Comparison of ENCODE assay signal across 10 cellular contexts in the genomic region with DNA sequence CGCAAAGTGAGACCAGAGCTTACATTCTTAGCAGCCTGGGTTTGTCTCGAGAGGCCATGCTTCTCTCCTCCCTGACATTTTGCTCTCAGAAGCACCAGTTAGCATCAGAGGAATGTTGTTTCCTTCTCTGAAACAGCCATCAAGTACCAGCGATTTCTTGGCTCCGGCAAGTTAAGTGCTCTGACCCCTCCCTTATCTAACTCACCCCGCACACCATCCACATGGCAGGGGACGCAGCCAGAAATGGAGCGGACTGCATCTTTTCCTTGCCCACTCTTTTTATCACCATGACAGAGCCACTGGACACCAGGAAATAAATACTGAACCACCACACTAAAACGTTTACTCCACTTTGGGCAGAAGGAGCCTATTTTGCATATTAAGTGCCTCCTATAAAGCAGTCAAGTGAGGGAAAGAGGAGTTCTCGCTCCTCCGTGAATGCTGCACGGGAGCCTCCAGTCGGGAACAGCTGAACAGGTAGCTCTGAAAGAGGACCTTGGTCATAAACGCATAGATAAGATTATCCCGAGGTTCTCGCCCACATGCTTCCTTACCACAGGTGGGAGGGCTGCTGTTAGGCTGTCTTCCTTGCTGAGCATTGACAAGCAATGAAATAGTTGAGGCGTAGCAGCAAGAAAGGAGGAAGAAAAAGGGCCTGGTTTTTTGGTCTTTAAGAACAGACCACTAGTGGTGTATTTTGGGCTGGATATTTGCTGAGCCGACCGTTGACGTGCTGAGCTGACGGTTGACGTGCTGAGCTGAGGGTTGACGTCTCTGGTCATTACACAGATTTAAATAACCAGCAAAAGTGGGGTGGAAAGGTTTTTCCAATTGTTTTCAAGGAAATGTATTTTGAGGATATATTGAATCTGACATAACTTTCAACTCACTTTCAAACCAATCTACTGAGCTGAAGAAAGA.
A peak's percentile ranks its signal among the peaks of the same experiment; 100 is the strongest.
DNase-seq lines count a peak whose midpoint lies in the region; ATAC-seq and TF ChIP-seq lines count a peak whose summit lies in the region.
"Had no signal": no experiment of that assay in that cellular context is flagged by ENCODE, and none has a peak within 500 bp of the region (broad histone marks: within the 10 kb centered on the region; RNA-seq: fewer than 3 reads in every experiment).

No MANE protein-coding gene starts in this region.

- H3K4me3 ChIP-seq in HUES64 (ENCODE audit: low read length) (no peak overlapping the region), dorsolateral prefrontal cortex (peak overlapping the region in 5 of 59 donors; percentile 67 to 72 (median 69)), right lobe of liver (no peak overlapping the region)

- no peak overlapping the region for H3K9ac ChIP-seq in HUES64 (ENCODE audit: low read depth, low read length)

- no peak overlapping the region for H3K27ac Mint-ChIP-seq in stimulated activated effector memory CD8-positive, alpha-beta T cell treated with anti-CD3 and anti-CD28 coated beads, Interleukin-12 subunit alpha, Interleukin-12 subunit beta, amount 100 ng/mL, for 72 hours

- H3K27me3 ChIP-seq in HUES64 (ENCODE audit: insufficient read depth, low read length) (peaks cover 11% of the 10 kb centered on the region), dorsolateral prefrontal cortex (no peaks in the 10 kb centered on the region), right lobe of liver (no peaks in the 10 kb centered on the region)

- DNase-seq in dorsolateral prefrontal cortex, result no peak
- DNase-seq in right lobe of liver, result no peak
- DNase-seq in stimulated activated effector memory CD8-positive, alpha-beta T cell treated with anti-CD3 and anti-CD28 coated beads, Interleukin-12 subunit alpha, Interleukin-12 subunit beta, amount 100 ng/mL, for 72 hours (ENCODE audit: low spot score in 2 of 2), result no peak
- no peak for DNase-seq in NCI-H2107 treated with DMSO at 0.1 percent for 48 hours (lab: John Stamatoyannopoulos, UW; ENCODE audit: unreplicated experiment)
- DNase-seq: activated naive CD4-positive, alpha-beta T cell treated with Interleukin-2 at 50 U/mL for 16 hours had no signal

- 83% methylated on average over 22 of the region's 22 CpGs for WGBS in HUES64
- WGBS in right lobe of liver (ENCODE audit: insufficient coverage, low coverage, low lambda C conversion rate, missing lambda C conversion rate), result 87% methylated on average over 21 of the region's 22 CpGs

- TF ChIP-seq CTCF in dorsolateral prefrontal cortex (IDR thresholded peaks at IDR 0.05 in 54 of 56, conservative IDR thresholded peaks at IDR 0.05 in 2 of 56; ENCODE audit: low read depth in 1 of 56, partially characterized antibody in 56 of 56), result no peak
- TF ChIP-seq CTCF in right lobe of liver (IDR thresholded peaks at IDR 0.05), result no peak

- H3K9me3 Mint-ChIP-seq in stimulated activated effector memory CD8-positive, alpha-beta T cell treated with anti-CD3 and anti-CD28 coated beads, Interleukin-12 subunit alpha, Interleukin-12 subunit beta, amount 100 ng/mL, for 72 hours, result no peaks in the 10 kb centered on the region

- TF ChIP-seq POLR2A in right lobe of liver (IDR thresholded peaks at IDR 0.05), result no peak

- ATAC-seq in right lobe of liver, result no peak
- ATAC-seq in stimulated activated effector memory CD8-positive, alpha-beta T cell treated with anti-CD3 and anti-CD28 coated beads, Interleukin-12 subunit alpha, Interleukin-12 subunit beta, amount 100 ng/mL, for 72 hours, result no peak
- ATAC-seq in HG03135 (IDR thresholded peaks at IDR 0.05; ENCODE audit: unreplicated experiment), result no peak
- ATAC-seq in HG02852 (IDR thresholded peaks at IDR 0.05; ENCODE audit: unreplicated experiment), result no peak
- no peak for ATAC-seq in GM21423 (IDR thresholded peaks at IDR 0.05; ENCODE audit: unreplicated experiment)

- peak overlapping the region; percentile 82 for H3K27ac ChIP-seq in HUES64 (ENCODE audit: low read depth, low read length)
- peak overlapping the region in 31 of 59 donors; percentile 23 to 94 (median 89) for H3K27ac ChIP-seq in dorsolateral prefrontal cortex
- H3K27ac ChIP-seq in right lobe of liver, result peak overlapping the region; percentile 60 to 94 (median 87)
- H3K27ac ChIP-seq: HL-60 had no signal

- H3K36me3 ChIP-seq in HUES64 (ENCODE audit: insufficient read depth, low read length), result peaks cover 27% of the 10 kb centered on the region
- H3K36me3 ChIP-seq in right lobe of liver, result peaks cover 0 to under 1% (median 0%) of the 10 kb centered on the region in 4 donors

- H3K4me1 Mint-ChIP-seq in stimulated activated effector memory CD8-positive, alpha-beta T cell treated with anti-CD3 and anti-CD28 coated beads, Interleukin-12 subunit alpha, Interleukin-12 subunit beta, amount 100 ng/mL, for 72 hours, result peaks cover 32% of the 10 kb centered on the region

- H3K9me3 ChIP-seq in HUES64 (ENCODE audit: insufficient read depth, low read depth, low read length), result no peaks in the 10 kb centered on the region
- no peaks in the 10 kb centered on the region for H3K9me3 ChIP-seq in right lobe of liver

- H3K4me1 ChIP-seq in HUES64 (ENCODE audit: insufficient read depth, low read length), result peaks cover 26% of the 10 kb centered on the region
- peaks cover 0 to 28% (median 0%) of the 10 kb centered on the region in 4 donors for H3K4me1 ChIP-seq in right lobe of liver

- peaks cover 72% of the 10 kb centered on the region for H3K36me3 Mint-ChIP-seq in stimulated activated effector memory CD8-positive, alpha-beta T cell treated with anti-CD3 and anti-CD28 coated beads, Interleukin-12 subunit alpha, Interleukin-12 subunit beta, amount 100 ng/mL, for 72 hours

- H3K4me3 Mint-ChIP-seq in stimulated activated effector memory CD8-positive, alpha-beta T cell treated with anti-CD3 and anti-CD28 coated beads, Interleukin-12 subunit alpha, Interleukin-12 subunit beta, amount 100 ng/mL, for 72 hours, result peak overlapping the region; percentile 74

- intact Hi-C loops in dorsolateral prefrontal cortex (cut with DNase I) (no loop called here), right lobe of liver (cut with DNase I) (no loop called here)
